Comparison of ENCODE assay signal across 8 cellular contexts in genomic region chr20:33456916-33457642, GRCh38. TPM values are rescaled to one million over a fixed set of nuclear protein-coding genes. Genes with fewer than 3 reads are reported as not detected.
DNase-seq lines count a peak whose midpoint lies in the region; ATAC-seq and TF ChIP-seq lines count a peak whose summit lies in the region.
"Not testable (repeated sequence)": the region's sequence is repeated elsewhere in the genome, so short reads cannot be mapped to it uniquely, and the experiment has no call there.

No MANE protein-coding gene starts in this region.

- H3K9ac ChIP-seq in DND-41 (ENCODE audit: low read depth, low read length), result not testable (repeated sequence)

- 19 to 22% (median 22%) methylated on average over 5 of the region's 6 CpGs for WGBS in ovary, 3 donors

- not testable (repeated sequence) for H3K27me3 Mint-ChIP-seq in stimulated activated naive CD8-positive, alpha-beta T cell treated with anti-CD3 and anti-CD28 coated beads, Interleukin-15, amount 100 ng/mL, for 72 hours

- H3K9me3 ChIP-seq in DND-41 (ENCODE audit: insufficient read depth, low read length, severe bottlenecking); WERI-Rb-1 (ENCODE audit: severe bottlenecking); ascending aorta; cardiac muscle cell (ENCODE audit: low read depth); ovary: not testable (repeated sequence)

- H3K27ac ChIP-seq in DND-41 (ENCODE audit: low read length); WERI-Rb-1; ascending aorta; cardiac muscle cell; ovary: not testable (repeated sequence)

- ATAC-seq in DND-41 (ENCODE audit: insufficient read depth, low read depth), result peak; percentile 97
- ATAC-seq in stimulated activated naive CD8-positive, alpha-beta T cell treated with anti-CD3 and anti-CD28 coated beads, Interleukin-15, amount 100 ng/mL, for 72 hours, result peak; percentile 86

- H3K4me2 ChIP-seq in DND-41 (ENCODE audit: insufficient read depth, low read length), result not testable (repeated sequence)

- H3K9me3 Mint-ChIP-seq in stimulated activated naive CD8-positive, alpha-beta T cell treated with anti-CD3 and anti-CD28 coated beads, Interleukin-15, amount 100 ng/mL, for 72 hours, result not testable (repeated sequence)

- not testable (repeated sequence) for H3K27ac Mint-ChIP-seq in stimulated activated naive CD8-positive, alpha-beta T cell treated with anti-CD3 and anti-CD28 coated beads, Interleukin-15, amount 100 ng/mL, for 72 hours

- intact Hi-C loops in ascending aorta (cut with DNase I), result loop anchor here (5.0 kb wide), 1 partner anchor 210 kb away; the partner anchor contains the start of gene ACTL10
- intact Hi-C loops in ovary (cut with DNase I), result loop anchor here in 1 of 4 donors (10.0 kb wide), 1 partner anchor 198 kb away; no protein-coding TSS in a partner anchor

- TF ChIP-seq POLR2A in ovary (IDR thresholded peaks at IDR 0.05), result not testable (repeated sequence)

- peak; percentile 100 for TF ChIP-seq CTCF in DND-41 (IDR thresholded peaks at IDR 0.05; ENCODE audit: borderline replicate concordance, extremely low read depth, low read length, poor library complexity, severe bottlenecking)
- TF ChIP-seq CTCF in WERI-Rb-1 (IDR thresholded peaks at IDR 0.05; ENCODE audit: low read depth, low read length), result peak; percentile 96
- peak; percentile 86 to 89 (median 89) for TF ChIP-seq CTCF in ascending aorta (IDR thresholded peaks at IDR 0.05)
- peak; percentile 91 for TF ChIP-seq CTCF in cardiac muscle cell (IDR thresholded peaks at IDR 0.05; ENCODE audit: low read depth, low read length)
- TF ChIP-seq CTCF in ovary (IDR thresholded peaks at IDR 0.05), result peak; percentile 82 to 87 (median 84)

- H3K79me2 ChIP-seq in DND-41 (ENCODE audit: insufficient read depth, low read length), result not testable (repeated sequence)

- not testable (repeated sequence) for H3K4me3 Mint-ChIP-seq in stimulated activated naive CD8-positive, alpha-beta T cell treated with anti-CD3 and anti-CD28 coated beads, Interleukin-15, amount 100 ng/mL, for 72 hours

- DNase-seq in DND-41, result peak; percentile 79
- peak; percentile 93 for DNase-seq in HK-2 (ENCODE audit: unreplicated experiment)
- peak; percentile 90 for DNase-seq in NCI-H510A treated with DMSO at 0.1 percent for 48 hours (lab: John Stamatoyannopoulos, UW)
- peak; percentile 85 for DNase-seq in WERI-Rb-1
- DNase-seq in ascending aorta (ENCODE audit: low spot score in 2 of 2), result peak in 1 of 2 donors; percentile 86
- DNase-seq in cardiac muscle cell (ENCODE audit: low read depth in 1 of 2, low spot score in 1 of 2), result peak; percentile 80 to 82
- peak; percentile 69 to 86 (median 83) for DNase-seq in ovary
- DNase-seq in stimulated activated naive CD8-positive, alpha-beta T cell treated with anti-CD3 and anti-CD28 coated beads, Interleukin-15, amount 100 ng/mL, for 72 hours, result peak; percentile 73 to 77

- not testable (repeated sequence) for H3K27me3 ChIP-seq in DND-41 (ENCODE audit: insufficient read depth, low read length, poor library complexity); WERI-Rb-1 (ENCODE audit: insufficient read depth, low read depth, severe bottlenecking); ascending aorta; cardiac muscle cell; ovary

- H2AFZ ChIP-seq in DND-41 (ENCODE audit: low read depth, low read length), result peak overlapping the region; percentile 65

- H3K4me1 ChIP-seq in DND-41 (ENCODE audit: insufficient read depth, low read length); ascending aorta; cardiac muscle cell (ENCODE audit: low read depth); ovary (ENCODE audit: insufficient read depth): not testable (repeated sequence)

- H3K4me3 ChIP-seq in DND-41 (ENCODE audit: low read depth in 1 of 2, low read length in 2 of 2); WERI-Rb-1 (ENCODE audit: low read depth, low read length); ascending aorta; cardiac muscle cell; ovary: not testable (repeated sequence)

- H4K20me1 ChIP-seq in DND-41 (ENCODE audit: insufficient read depth, low read length), result not testable (repeated sequence)

- not testable (repeated sequence) for H3K36me3 ChIP-seq in DND-41 (ENCODE audit: insufficient read depth, low read length); WERI-Rb-1; ascending aorta; cardiac muscle cell; ovary

- H3K4me1 Mint-ChIP-seq in stimulated activated naive CD8-positive, alpha-beta T cell treated with anti-CD3 and anti-CD28 coated beads, Interleukin-15, amount 100 ng/mL, for 72 hours, result not testable (repeated sequence)

- TF ChIP-seq EP300 in ovary (IDR thresholded peaks at IDR 0.05), result not testable (repeated sequence)

RNA-seq across cellular contexts. Expression of gene SNTA1, which starts 13.5 kb away (rescaled TPM):
- total RNA-seq in ascending aorta (108 TPM), cardiac muscle cell (408 and 409 TPM in 2 replicates), ovary (10 to 100 TPM; 18.4 to 31.5 (median 24.2) TPM)
- polyA plus RNA-seq in cardiac muscle cell (329 and 393 TPM in 2 replicates), ovary (10 to 100 TPM in 1 of 2 donors, 1 to 10 TPM in 1; 6.3 to 20.2 TPM)

RNA-seq across cellular contexts. Expression of gene CBFA2T2, which starts 32.8 kb away (rescaled TPM):
- total RNA-seq in ascending aorta, result 22.4 TPM
- 28.1 and 53.1 TPM in 2 replicates for total RNA-seq in cardiac muscle cell
- 36.7 and 57.0 TPM in 2 replicates for polyA plus RNA-seq in cardiac muscle cell
- total RNA-seq in ovary, result 10 to 100 TPM; 11.5 to 29.8 (median 21.5) TPM
- 10 to 100 TPM in 1 of 2 donors, 1 to 10 TPM in 1; 9.4 to 21.2 TPM for polyA plus RNA-seq in ovary

RNA-seq across cellular contexts. Expression of gene CDK5RAP1, which starts 55.8 kb away (rescaled TPM):
- total RNA-seq in ascending aorta (42.8 TPM), cardiac muscle cell (24.1 and 37.9 TPM in 2 replicates), ovary (10 to 100 TPM; 17.3 to 23.5 (median 19.4) TPM)
- polyA plus RNA-seq in cardiac muscle cell (47.8 and 52.3 TPM in 2 replicates), ovary (10 to 100 TPM; 18.4 to 31.9 TPM)
